ENCODE assay signal across 10 cellular contexts in genomic region chr12:40192704-40193255, GRCh38. TPM values are rescaled to one million over a fixed set of nuclear protein-coding genes. Genes with fewer than 3 reads are reported as not detected.
DNase-seq lines count a peak whose midpoint lies in the region; ATAC-seq and TF ChIP-seq lines count a peak whose summit lies in the region.
"Had no signal": no experiment of that assay in that cellular context is flagged by ENCODE, and none has a peak within 500 bp of the region (broad histone marks: within the 10 kb centered on the region; RNA-seq: fewer than 3 reads in every experiment).

No MANE protein-coding gene starts in this region.

- peaks cover 6% of the 10 kb centered on the region for H3K9me3 ChIP-seq in hepatocyte (ENCODE audit: low read depth)

- H3K9me3 Mint-ChIP-seq in effector memory CD8-positive, alpha-beta T cell: no peaks in the 10 kb centered on the region
- H3K9me3 Mint-ChIP-seq in osteocyte (ENCODE audit: unreplicated experiment): peaks cover 5% of the 10 kb centered on the region

- H3K27me3 ChIP-seq in hepatocyte: no peaks in the 10 kb centered on the region

- no peaks in the 10 kb centered on the region for H3K36me3 ChIP-seq in hepatocyte (replicated peaks; ENCODE audit: insufficient read depth, low read depth)

- no peaks in the 10 kb centered on the region for H3K9me2 ChIP-seq in hepatocyte (replicated peaks; ENCODE audit: insufficient read depth)

- no peak overlapping the region for H3K4me3 Mint-ChIP-seq in effector memory CD8-positive, alpha-beta T cell
- H3K4me3 Mint-ChIP-seq in osteocyte (ENCODE audit: unreplicated experiment): no peak overlapping the region

- H2AFZ ChIP-seq in hepatocyte: no peak overlapping the region

- no peaks in the 10 kb centered on the region for H3K27me3 Mint-ChIP-seq in effector memory CD8-positive, alpha-beta T cell
- H3K27me3 Mint-ChIP-seq in osteocyte (ENCODE audit: unreplicated experiment): no peaks in the 10 kb centered on the region

- no peak overlapping the region for H3K27ac Mint-ChIP-seq in effector memory CD8-positive, alpha-beta T cell
- no peak overlapping the region for H3K27ac Mint-ChIP-seq in osteocyte (ENCODE audit: unreplicated experiment)

- H3K4me1 ChIP-seq in hepatocyte (ENCODE audit: insufficient read depth): no peaks in the 10 kb centered on the region

- no peaks in the 10 kb centered on the region for H3K79me2 ChIP-seq in hepatocyte

- H4K20me1 ChIP-seq in hepatocyte (ENCODE audit: insufficient read depth, poor library complexity, severe bottlenecking): no peaks in the 10 kb centered on the region

- H3K36me3 Mint-ChIP-seq in effector memory CD8-positive, alpha-beta T cell (ENCODE audit: insufficient read depth): no peaks in the 10 kb centered on the region
- H3K36me3 Mint-ChIP-seq in osteocyte (ENCODE audit: unreplicated experiment): no peaks in the 10 kb centered on the region

- no peak for TF ChIP-seq CTCF in hepatocyte (IDR thresholded peaks at IDR 0.05; ENCODE audit: poor library complexity)
- TF ChIP-seq CTCF in osteocyte (IDR thresholded peaks at IDR 0.05): no peak

- H3K27ac ChIP-seq in hepatocyte: no peak overlapping the region
- H3K27ac ChIP-seq: VCaP had no signal

- DNase-seq in effector memory CD8-positive, alpha-beta T cell: no peak
- DNase-seq in hepatocyte (ENCODE audit: low spot score) (no peak), superior temporal gyrus (ENCODE audit: extremely low spot score) (no peak), osteocyte (ENCODE audit: extremely low spot score, unreplicated experiment) (no peak), C1 segment of cervical spinal cord (lab: John Stamatoyannopoulos, UW) (no peak)
- DNase-seq: HCEC 1CT had no signal

- no peak overlapping the region for H3K4me3 ChIP-seq in hepatocyte

- no peak overlapping the region for H3K4me2 ChIP-seq in hepatocyte

- peaks cover 0 to 3% of the 10 kb centered on the region in 2 donors for H3K4me1 Mint-ChIP-seq in effector memory CD8-positive, alpha-beta T cell (ENCODE audit: low read depth in 2 of 2)
- no peaks in the 10 kb centered on the region for H3K4me1 Mint-ChIP-seq in osteocyte (ENCODE audit: unreplicated experiment)

- ATAC-seq in GM18511 (IDR thresholded peaks at IDR 0.05; ENCODE audit: unreplicated experiment): peak; percentile 99
- peak; percentile 99 for ATAC-seq in GM21528 (IDR thresholded peaks at IDR 0.05; ENCODE audit: low FRiP score, unreplicated experiment)
- peak; percentile 99 for ATAC-seq in HG03520 (IDR thresholded peaks at IDR 0.05; ENCODE audit: unreplicated experiment)
- peak; percentile 55 for ATAC-seq in effector memory CD8-positive, alpha-beta T cell (replicated peaks)

- 63% methylated on average over 6 of the region's 6 CpGs for WGBS in hepatocyte (ENCODE audit: low lambda C conversion rate, missing lambda C conversion rate)

RNA-seq across cellular contexts. Expression of gene LRRK2, which starts 32.0 kb away (rescaled TPM):
- 2.4 and 4.9 TPM in 2 replicates for total RNA-seq in hepatocyte
- 0.13 and 0.76 TPM in 2 replicates for polyA plus RNA-seq in hepatocyte
- not detected in 2 replicates for total RNA-seq in osteocyte
